ENCODE assay signal across 8 cellular contexts in the genomic region with DNA sequence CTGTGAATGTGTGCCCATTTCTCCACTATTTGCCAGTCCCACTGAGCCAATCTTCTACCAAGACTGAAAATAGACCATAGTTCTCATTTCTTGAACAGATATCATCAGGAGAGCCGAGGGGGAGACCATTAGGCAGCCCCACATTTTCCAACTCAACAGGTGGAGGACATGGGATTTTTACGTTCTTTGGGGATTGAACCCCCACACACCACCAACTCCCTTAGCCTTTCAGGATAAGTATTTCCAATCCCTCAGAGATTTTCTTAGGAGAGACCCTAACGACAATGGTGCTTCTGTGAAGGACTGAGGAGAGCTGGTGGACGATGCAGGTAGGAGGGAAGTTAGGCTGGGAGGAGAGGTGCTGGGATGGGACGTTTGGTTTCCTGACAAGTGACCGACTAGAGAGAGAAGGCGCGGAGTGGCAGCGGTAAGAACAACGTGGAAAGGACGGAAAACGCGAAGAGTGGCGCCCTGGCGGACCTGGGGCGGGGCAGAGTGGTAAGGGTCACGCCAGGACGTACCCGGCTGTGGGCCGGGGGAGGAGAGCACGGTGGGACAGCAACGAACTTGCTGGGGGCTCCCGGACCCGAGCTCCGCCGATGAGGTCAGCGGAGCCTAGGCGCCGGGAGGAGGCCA. TPM values are rescaled to one million over a fixed set of nuclear protein-coding genes. Genes with fewer than 3 reads are reported as not detected.
A peak's percentile ranks its signal among the peaks of the same experiment; 100 is the strongest.
DNase-seq lines count a peak whose midpoint lies in the region; ATAC-seq and TF ChIP-seq lines count a peak whose summit lies in the region.

No MANE protein-coding gene starts in this region.

- H3K36me3 ChIP-seq in NT2/D1 (ENCODE audit: insufficient read depth, insufficient read length, low read length) = no peaks in the 10 kb centered on the region
- H3K36me3 ChIP-seq in endodermal cell (ENCODE audit: control insufficient read depth, insufficient read depth, low read length) = no peaks in the 10 kb centered on the region

- H3K9me3 Mint-ChIP-seq in endodermal cell = no peaks in the 10 kb centered on the region
- no peaks in the 10 kb centered on the region for H3K9me3 Mint-ChIP-seq in nephron

- no peak for ATAC-seq in GM19324 (IDR thresholded peaks at IDR 0.05; ENCODE audit: low FRiP score, unreplicated experiment)

- H3K27me3 Mint-ChIP-seq in endodermal cell (ENCODE audit: insufficient read depth) (peaks cover 46% of the 10 kb centered on the region), nephron (ENCODE audit: low read depth) (peaks cover 29% of the 10 kb centered on the region)

- peak overlapping the region; percentile 72 for H3K4me3 Mint-ChIP-seq in endodermal cell
- peak overlapping the region; percentile 87 to 92 (median 88) for H3K4me3 Mint-ChIP-seq in nephron

- H3K9me3 ChIP-seq in NT2/D1 (ENCODE audit: insufficient read depth, low read length) (no peaks in the 10 kb centered on the region), endodermal cell (ENCODE audit: control insufficient read depth, low read length) (no peaks in the 10 kb centered on the region)

- TF ChIP-seq CTCF in C4-2B (conservative IDR thresholded peaks at IDR 0.05) = no peak
- TF ChIP-seq CTCF in endodermal cell (conservative IDR thresholded peaks at IDR 0.05) = no peak
- no peak for TF ChIP-seq CTCF in nephron (IDR thresholded peaks at IDR 0.05; ENCODE audit: unreplicated experiment in 3 of 3)

- peak overlapping the region; percentile 70 for H3K9ac ChIP-seq in NT2/D1 (ENCODE audit: insufficient read length, low read depth)
- peak overlapping the region; percentile 24 for H3K9ac ChIP-seq in endodermal cell (ENCODE audit: extremely low read depth, low read length, poor library complexity, severe bottlenecking)

- peak overlapping the region; percentile 33; the same call in 1 of the 2 replicates for H3K27ac ChIP-seq in C4-2B
- no peak overlapping the region for H3K27ac ChIP-seq in endodermal cell (ENCODE audit: low read depth, low read length)

- peaks cover 43% of the 10 kb centered on the region for H3K27me3 ChIP-seq in NT2/D1 (ENCODE audit: insufficient read depth, insufficient read length)
- H3K27me3 ChIP-seq in endodermal cell (ENCODE audit: control insufficient read depth, insufficient read depth, low read length, poor library complexity, severe bottlenecking) = peaks cover 61% of the 10 kb centered on the region

- H3K4me1 ChIP-seq in NT2/D1 (ENCODE audit: insufficient read depth, insufficient read length) (no peaks in the 10 kb centered on the region), endodermal cell (ENCODE audit: control insufficient read depth, insufficient read depth, low read length) (no peaks in the 10 kb centered on the region)

- H3K4me1 Mint-ChIP-seq in endodermal cell (peaks cover 12% of the 10 kb centered on the region), nephron (peaks cover 14% of the 10 kb centered on the region)

- H3K36me3 Mint-ChIP-seq in endodermal cell (ENCODE audit: low read depth) (no peaks in the 10 kb centered on the region), nephron (ENCODE audit: low read depth) (no peaks in the 10 kb centered on the region)

- 6 to 8% methylated on average over 18 to 28 of the region's 29 CpGs for WGBS in endodermal cell (ENCODE audit: insufficient coverage in 1 of 2, insufficient read length in 1 of 2), 2 experiments

- H3K4me3 ChIP-seq in NT2/D1 (ENCODE audit: insufficient read length, low read depth) = peak overlapping the region; percentile 60
- H3K4me3 ChIP-seq in endodermal cell (ENCODE audit: low read length) = peak overlapping the region; percentile 79

- DNase-seq in NT2/D1 (ENCODE audit: low read depth, low spot score) (no peak), endodermal cell (no peak), NCI-H2227 treated with DMSO at 0.1 percent for 48 hours (lab: John Stamatoyannopoulos, UW) (no peak), SIG-M5 treated with dmso at 0.1 percent for 504 hours (lab: John Stamatoyannopoulos, UW; ENCODE audit: unreplicated experiment) (no peak)
- DNase-seq in NK-92 treated with Interleukin-12 subunit alpha and Interleukin-12 subunit beta, amount 100 ng/mL, for 24 hours (lab: John Stamatoyannopoulos, UW) = no peak

- H3K27ac Mint-ChIP-seq in endodermal cell (peak overlapping the region; percentile 40), nephron (peak overlapping the region; percentile 10 to 73 (median 27))

RNA-seq across cellular contexts. Expression of a gene that starts 0.7 kb away (rescaled TPM):
- 1 to 10 TPM; 1.2 to 2.0 TPM for total RNA-seq in endodermal cell
- 1.0 TPM for polyA plus RNA-seq in endodermal cell (2013, experiment 1 of 2)
- 1.2 TPM for polyA plus RNA-seq in endodermal cell (2013, experiment 2 of 2)
